Comparison of ENCODE assay signal across 16 cellular contexts in genomic region chr11:94734563-94735275, GRCh38. TPM values are rescaled to one million over a fixed set of nuclear protein-coding genes. Genes with fewer than 3 reads are reported as not detected.
A peak's percentile ranks its signal among the peaks of the same experiment; 100 is the strongest.
DNase-seq lines count a peak whose midpoint lies in the region; FAIRE-seq lines count a peak whose summit lies in the region.
"Had no signal": no experiment of that assay in that cellular context is flagged by ENCODE, and none has a peak within 500 bp of the region (broad histone marks: within the 10 kb centered on the region; RNA-seq: fewer than 3 reads in every experiment).

No MANE protein-coding gene starts in this region.

- WGBS in HUES64: 10% methylated on average over 4 of the region's 4 CpGs

- peak; percentile 56 for DNase-seq in ELR (ENCODE audit: low read depth)
- peak; percentile 83 for DNase-seq in SK-N-DZ (ENCODE audit: low spot score)
- peak; percentile 88 for DNase-seq in islet precursor cell
- DNase-seq in stimulated activated CD4-positive, alpha-beta T cell treated with anti-CD3 and anti-CD28 coated beads, Interleukin-2, amount 100 ng/mL, for 24 hours: no peak
- no peak for DNase-seq in activated CD4-positive, alpha-beta memory T cell treated with anti-CD3 and anti-CD28 coated beads for 36 hours
- DNase-seq in frontal cortex (ENCODE audit: low spot score in 2 of 2): no peak
- DNase-seq: activated CD8-positive, alpha-beta memory T cell treated with anti-CD3 and anti-CD28 coated beads for 24 hours; amniotic stem cell; DMS79; erythroblast; GOT3; NCI-H2029 treated with DMSO at 0.1 percent for 48 hours; psoas muscle had no signal

- no peak overlapping the region for H3K4me3 Mint-ChIP-seq in activated CD4-positive, alpha-beta memory T cell treated with anti-CD3 and anti-CD28 coated beads for 36 hours

- intact Hi-C loops in activated CD4-positive, alpha-beta memory T cell treated with anti-CD3 and anti-CD28 coated beads for 36 hours (cut with micrococcal nuclease): no loop called here

- no peaks in the 10 kb centered on the region for H3K27me3 ChIP-seq in HUES64 (ENCODE audit: insufficient read depth, low read length)
- H3K27me3 ChIP-seq: tibial nerve had no signal

- no peak overlapping the region for H3K4me3 ChIP-seq in HUES64 (ENCODE audit: low read length)
- H3K4me3 ChIP-seq: psoas muscle, tibial nerve had no signal

- peak overlapping the region; percentile 67 for H3K27ac ChIP-seq in HUES64 (ENCODE audit: low read depth, low read length)
- H3K27ac ChIP-seq: HL-60, psoas muscle, tibial nerve had no signal

- no peaks in the 10 kb centered on the region for H3K9me3 Mint-ChIP-seq in activated CD4-positive, alpha-beta memory T cell treated with anti-CD3 and anti-CD28 coated beads for 36 hours

- no peaks in the 10 kb centered on the region for H3K36me3 Mint-ChIP-seq in activated CD4-positive, alpha-beta memory T cell treated with anti-CD3 and anti-CD28 coated beads for 36 hours

- CTCF ChIA-PET in activated CD4-positive, alpha-beta memory T cell treated with anti-CD3 and anti-CD28 coated beads for 36 hours (lab: Charles Lee): no interaction called here

- no peaks in the 10 kb centered on the region for H3K9me3 ChIP-seq in HUES64 (ENCODE audit: insufficient read depth, low read depth, low read length)
- H3K9me3 ChIP-seq: psoas muscle, tibial nerve had no signal

- no peak for FAIRE-seq in frontal cortex (lab: Jason Lieb, UNC)

- peaks cover 5% of the 10 kb centered on the region for H3K27me3 Mint-ChIP-seq in activated CD4-positive, alpha-beta memory T cell treated with anti-CD3 and anti-CD28 coated beads for 36 hours

- no peaks in the 10 kb centered on the region for H3K36me3 ChIP-seq in HUES64 (ENCODE audit: insufficient read depth, low read length)
- H3K36me3 ChIP-seq: tibial nerve had no signal

- no peak overlapping the region for H3K27ac Mint-ChIP-seq in activated CD4-positive, alpha-beta memory T cell treated with anti-CD3 and anti-CD28 coated beads for 36 hours

- H3K4me1 ChIP-seq in HUES64 (ENCODE audit: insufficient read depth, low read length): peaks cover 73% of the 10 kb centered on the region

- peak overlapping the region; percentile 12; the same call in 1 of the 2 replicates for H3K9ac ChIP-seq in HUES64 (ENCODE audit: low read depth, low read length)

- H3K4me1 Mint-ChIP-seq in activated CD4-positive, alpha-beta memory T cell treated with anti-CD3 and anti-CD28 coated beads for 36 hours (ENCODE audit: low read depth): no peaks in the 10 kb centered on the region

- POLR2A ChIA-PET in activated CD4-positive, alpha-beta memory T cell treated with anti-CD3 and anti-CD28 coated beads for 36 hours (lab: Charles Lee): no interaction called here

RNA-seq across cellular contexts. Expression of gene AMOTL1, which starts 33.4 kb away (rescaled TPM):
- polyA plus RNA-seq in HUES64 (2013, experiment 1 of 2): 21.4 TPM
- polyA plus RNA-seq in HUES64 (2013, experiment 2 of 2): 24.1 TPM
- 29.1 and 29.3 TPM in 2 replicates for polyA plus RNA-seq in SK-N-DZ (2014; cell fraction: cytosol; rRNA removed)
- 22.3 and 29.8 TPM in 2 replicates for polyA plus RNA-seq in SK-N-DZ (2014; cell fraction: nucleus; rRNA removed)
- under 1 TPM; 0.24 to 0.31 TPM for total RNA-seq in activated CD4-positive, alpha-beta memory T cell treated with anti-CD3 and anti-CD28 coated beads for 36 hours
- 35.5 TPM for total RNA-seq in frontal cortex

Comparison
In these comparisons a context has a peak if more than half of its experiments do, and no peak if none do; other contexts are left out.
1. DNase-seq: peak in ELR (single experiment), SK-N-DZ (single experiment) and islet precursor cell (single experiment); none in stimulated activated CD4-positive, alpha-beta T cell treated with anti-CD3 and anti-CD28 coated beads, Interleukin-2, amount 100 ng/mL, for 24 hours (0 of 2), activated CD4-positive, alpha-beta memory T cell treated with anti-CD3 and anti-CD28 coated beads for 36 hours (single experiment) and frontal cortex (0 of 2).
2. RNA of gene AMOTL1, which starts 33.4 kb away (total RNA-seq): 35.5 TPM in frontal cortex (single experiment); 0.24 to 0.31 TPM in activated CD4-positive, alpha-beta memory T cell treated with anti-CD3 and anti-CD28 coated beads for 36 hours; every median in the first group is over 10 times any median in the second.